14 cellular contexts compared by ENCODE assay signal in the genomic region with DNA sequence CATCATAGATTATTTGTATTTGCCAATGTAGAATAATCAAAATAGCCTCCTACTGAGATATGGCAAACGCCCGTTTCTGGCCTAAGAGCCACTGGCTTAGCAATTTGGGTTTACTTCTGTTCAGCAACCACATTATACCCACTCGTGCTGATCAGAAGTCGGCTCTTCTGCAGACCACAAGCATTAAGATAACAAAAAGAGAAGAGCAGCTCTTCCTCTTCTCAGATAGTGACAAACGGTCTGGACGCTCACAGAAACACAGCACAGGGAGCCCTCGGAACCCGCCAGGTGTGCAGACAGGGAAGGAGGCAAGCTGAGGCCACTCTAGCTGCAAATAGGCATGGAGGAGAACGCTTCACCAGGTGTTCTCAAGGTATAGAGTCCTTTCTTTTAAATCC.
DNase-seq lines count a peak whose midpoint lies in the region; ATAC-seq and TF ChIP-seq lines count a peak whose summit lies in the region.
"Had no signal": no experiment of that assay in that cellular context is flagged by ENCODE, and none has a peak within 500 bp of the region (broad histone marks: within the 10 kb centered on the region; RNA-seq: fewer than 3 reads in every experiment).

No MANE protein-coding gene starts in this region.

- no peak overlapping the region for H3K4me3 Mint-ChIP-seq in GM23338
- H3K4me3 Mint-ChIP-seq: stimulated activated naive CD8-positive, alpha-beta T cell treated with anti-CD3 and anti-CD28 coated beads, Interleukin-15, Interleukin-2, amounts not matched to agents 100 ng/mL and 50 ng/mL, for 24 hours had no signal

- DNase-seq in activated CD8-positive, alpha-beta memory T cell treated with anti-CD3 and anti-CD28 coated beads, Interleukin-2, amount 50 U/mL, for 48 hours: peak; percentile 33
- DNase-seq in activated CD8-positive, alpha-beta memory T cell treated with anti-CD3 and anti-CD28 coated beads, Interleukin-2, amount 50 U/mL, for 4 hours: no peak
- peak; percentile 65 for DNase-seq in NOMO-1 treated with DMSO at 0.1 percent for 48 hours (lab: John Stamatoyannopoulos, UW; ENCODE audit: unreplicated experiment)
- DNase-seq in islet precursor cell: peak; percentile 29
- no peak for DNase-seq in activated effector memory CD4-positive, alpha-beta T cell treated with Interleukin-2 at 50 U/mL for 16 hours
- no peak for DNase-seq in HEK293T (ENCODE audit: extremely low spot score)
- DNase-seq in GM23338 (ENCODE audit: low spot score): no peak
- DNase-seq: NCI-H2171 treated with DMSO at 0.1 percent for 48 hours, WERI-Rb-1 had no signal

- no peaks in the 10 kb centered on the region for H3K27me3 ChIP-seq in GM23338 (ENCODE audit: insufficient read depth)
- H3K27me3 ChIP-seq: hepatocyte had no signal

- TF ChIP-seq CTCF in GM23338 (conservative IDR thresholded peaks at IDR 0.05; ENCODE audit: low read depth in 2 of 2): no peak

- H3K4me3 ChIP-seq in GM23338: no peak overlapping the region
- H3K4me3 ChIP-seq: A549, hepatocyte, SK-N-MC had no signal

- no peaks in the 10 kb centered on the region; the same call in 1 of the 2 replicates for H3K4me1 ChIP-seq in GM23338 (ENCODE audit: insufficient read depth)
- H3K4me1 ChIP-seq: A549 had no signal

- ATAC-seq in GM19452 (IDR thresholded peaks at IDR 0.05; ENCODE audit: unreplicated experiment) (no peak), GM23338 (no peak)
- ATAC-seq: A549 had no signal

- POLR2A ChIA-PET in HEK293T (lab: Yijun Ruan, JAX): no interaction called here

- H3K27ac ChIP-seq in GM23338 (ENCODE audit: low read depth): no peak overlapping the region
- H3K27ac ChIP-seq: A549, hepatocyte, SK-N-MC, WERI-Rb-1 had no signal

- CTCF ChIA-PET in HEK293T (lab: Yijun Ruan, JAX): no interaction called here

- no peaks in the 10 kb centered on the region for H3K9me2 ChIP-seq in GM23338 (ENCODE audit: insufficient read depth)

- H3K4me2 ChIP-seq in GM23338: no peak overlapping the region
- H3K4me2 ChIP-seq: A549, hepatocyte had no signal

- no peaks in the 10 kb centered on the region for H3K9me3 Mint-ChIP-seq in GM23338
- H3K9me3 Mint-ChIP-seq: stimulated activated naive CD8-positive, alpha-beta T cell treated with anti-CD3 and anti-CD28 coated beads, Interleukin-15, Interleukin-2, amounts not matched to agents 100 ng/mL and 50 ng/mL, for 24 hours had no signal

- H3K36me3 ChIP-seq in GM23338 (ENCODE audit: insufficient read depth): no peaks in the 10 kb centered on the region
- H3K36me3 ChIP-seq: WERI-Rb-1 had no signal

- no peaks in the 10 kb centered on the region for H3F3A ChIP-seq in GM23338 (replicated peaks; ENCODE audit: low read depth)

- H3K36me3 Mint-ChIP-seq in GM23338 (ENCODE audit: low read depth): no peaks in the 10 kb centered on the region

- peaks cover 10% of the 10 kb centered on the region for H3K27me3 Mint-ChIP-seq in GM23338 (ENCODE audit: insufficient read depth, low read depth, poor library complexity)
- H3K27me3 Mint-ChIP-seq: stimulated activated naive CD8-positive, alpha-beta T cell treated with anti-CD3 and anti-CD28 coated beads, Interleukin-15, Interleukin-2, amounts not matched to agents 100 ng/mL and 50 ng/mL, for 24 hours had no signal

- peaks cover 13% of the 10 kb centered on the region for H4K20me1 ChIP-seq in GM23338 (replicated peaks; ENCODE audit: insufficient read depth)

- H3K4me1 Mint-ChIP-seq in GM23338: peaks cover 26% of the 10 kb centered on the region

- peaks cover 71% of the 10 kb centered on the region for H3K79me2 ChIP-seq in GM23338 (replicated peaks; ENCODE audit: insufficient read depth)

- no peak overlapping the region for H2AFZ ChIP-seq in GM23338
- H2AFZ ChIP-seq: hepatocyte had no signal

- no peak overlapping the region for H3K27ac Mint-ChIP-seq in GM23338
- H3K27ac Mint-ChIP-seq: stimulated activated naive CD8-positive, alpha-beta T cell treated with anti-CD3 and anti-CD28 coated beads, Interleukin-15, Interleukin-2, amounts not matched to agents 100 ng/mL and 50 ng/mL, for 24 hours had no signal

TF ChIP-seq in HEK293T, 16 proteins besides CTCF, POLR2A, EP300 and RAD21:
- no peak for TF ChIP-seq FOXK2 (IDR thresholded peaks at IDR 0.05)
- TF ChIP-seq PKNOX1 (IDR thresholded peaks at IDR 0.05): no peak
- no peak for TF ChIP-seq ZNF384 (IDR thresholded peaks at IDR 0.05)
- no peak for TF ChIP-seq SP1 (IDR thresholded peaks at IDR 0.05)
- TF ChIP-seq CTBP1 (IDR thresholded peaks at IDR 0.05; ENCODE audit: borderline replicate concordance): no peak
- no peak for TF ChIP-seq TARDBP (IDR thresholded peaks at IDR 0.05)
- no peak for TF ChIP-seq BHLHE40 (IDR thresholded peaks at IDR 0.05; ENCODE audit: borderline replicate concordance)

TF ChIP-seq in GM23338, 12 proteins besides CTCF, POLR2A, EP300 and RAD21 (continues in another document):
- TF ChIP-seq EZH2 (IDR thresholded peaks at IDR 0.05; ENCODE audit: low read depth, unreplicated experiment) (no peak), ETS1 (IDR thresholded peaks at IDR 0.05) (no peak), ZNF331 (CRISPR knock-in tag; IDR thresholded peaks at IDR 0.05; ENCODE audit: low read depth) (no peak), STAT1 (IDR thresholded peaks at IDR 0.05; ENCODE audit: unreplicated experiment) (no peak), JUNB (IDR thresholded peaks at IDR 0.05; ENCODE audit: unreplicated experiment) (no peak), NANOG (IDR thresholded peaks at IDR 0.05; ENCODE audit: borderline replicate concordance) (no peak), POLR2AphosphoS5 (IDR thresholded peaks at IDR 0.05; ENCODE audit: low read depth) (no peak), CREB1 (CRISPR knock-in tag; IDR thresholded peaks at IDR 0.05; ENCODE audit: low read depth) (no peak), ZNF114 (CRISPR knock-in tag; IDR thresholded peaks at IDR 0.05) (no peak)
- TF ChIP-seq, protein P1, sequence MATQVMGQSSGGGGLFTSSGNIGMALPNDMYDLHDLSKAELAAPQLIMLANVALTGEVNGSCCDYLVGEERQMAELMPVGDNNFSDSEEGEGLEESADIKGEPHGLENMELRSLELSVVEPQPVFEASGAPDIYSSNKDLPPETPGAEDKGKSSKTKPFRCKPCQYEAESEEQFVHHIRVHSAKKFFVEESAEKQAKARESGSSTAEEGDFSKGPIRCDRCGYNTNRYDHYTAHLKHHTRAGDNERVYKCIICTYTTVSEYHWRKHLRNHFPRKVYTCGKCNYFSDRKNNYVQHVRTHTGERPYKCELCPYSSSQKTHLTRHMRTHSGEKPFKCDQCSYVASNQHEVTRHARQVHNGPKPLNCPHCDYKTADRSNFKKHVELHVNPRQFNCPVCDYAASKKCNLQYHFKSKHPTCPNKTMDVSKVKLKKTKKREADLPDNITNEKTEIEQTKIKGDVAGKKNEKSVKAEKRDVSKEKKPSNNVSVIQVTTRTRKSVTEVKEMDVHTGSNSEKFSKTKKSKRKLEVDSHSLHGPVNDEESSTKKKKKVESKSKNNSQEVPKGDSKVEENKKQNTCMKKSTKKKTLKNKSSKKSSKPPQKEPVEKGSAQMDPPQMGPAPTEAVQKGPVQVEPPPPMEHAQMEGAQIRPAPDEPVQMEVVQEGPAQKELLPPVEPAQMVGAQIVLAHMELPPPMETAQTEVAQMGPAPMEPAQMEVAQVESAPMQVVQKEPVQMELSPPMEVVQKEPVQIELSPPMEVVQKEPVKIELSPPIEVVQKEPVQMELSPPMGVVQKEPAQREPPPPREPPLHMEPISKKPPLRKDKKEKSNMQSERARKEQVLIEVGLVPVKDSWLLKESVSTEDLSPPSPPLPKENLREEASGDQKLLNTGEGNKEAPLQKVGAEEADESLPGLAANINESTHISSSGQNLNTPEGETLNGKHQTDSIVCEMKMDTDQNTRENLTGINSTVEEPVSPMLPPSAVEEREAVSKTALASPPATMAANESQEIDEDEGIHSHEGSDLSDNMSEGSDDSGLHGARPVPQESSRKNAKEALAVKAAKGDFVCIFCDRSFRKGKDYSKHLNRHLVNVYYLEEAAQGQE (IDR thresholded peaks at IDR 0.05; ENCODE audit: unreplicated experiment): no peak

Comparison
In these comparisons a context has a peak if more than half of its experiments do, and no peak if none do; other contexts are left out.
1. DNase-seq: peak in activated CD8-positive, alpha-beta memory T cell treated with anti-CD3 and anti-CD28 coated beads, Interleukin-2, amount 50 U/mL, for 48 hours (single experiment), NOMO-1 treated with DMSO at 0.1 percent for 48 hours (single experiment) and islet precursor cell (single experiment); none in activated CD8-positive, alpha-beta memory T cell treated with anti-CD3 and anti-CD28 coated beads, Interleukin-2, amount 50 U/mL, for 4 hours (single experiment), activated effector memory CD4-positive, alpha-beta T cell treated with Interleukin-2 at 50 U/mL for 16 hours (single experiment), HEK293T (single experiment) and GM23338 (single experiment).